Comparison of ENCODE assay signal across 1 cellular context in the genomic region with DNA sequence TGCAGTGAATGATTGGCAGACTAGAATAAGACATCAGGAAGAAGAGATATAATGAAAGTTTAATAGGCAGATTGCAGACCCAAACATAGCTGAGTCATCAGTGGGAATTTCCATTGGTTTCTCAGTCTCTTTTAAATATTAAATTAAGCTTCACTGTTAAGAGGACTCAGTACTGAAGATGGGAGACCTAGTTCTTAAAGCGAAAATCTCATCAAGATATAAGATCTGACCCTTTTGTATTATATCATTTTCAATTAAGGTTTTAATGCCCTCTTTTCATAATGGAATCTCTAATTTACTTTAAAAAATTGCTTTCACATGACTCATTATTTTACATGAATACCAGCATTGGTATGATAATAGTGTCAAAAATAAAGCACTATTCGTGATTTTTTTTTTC.
A peak's percentile ranks its signal among the peaks of the same experiment; 100 is the strongest.
TF ChIP-seq lines count a peak whose summit lies in the region.

No MANE protein-coding gene starts in this region.

TF ChIP-seq in SK-N-SH, 30 proteins besides CTCF, POLR2A, EP300 and RAD21:
- TF ChIP-seq, protein P1, sequence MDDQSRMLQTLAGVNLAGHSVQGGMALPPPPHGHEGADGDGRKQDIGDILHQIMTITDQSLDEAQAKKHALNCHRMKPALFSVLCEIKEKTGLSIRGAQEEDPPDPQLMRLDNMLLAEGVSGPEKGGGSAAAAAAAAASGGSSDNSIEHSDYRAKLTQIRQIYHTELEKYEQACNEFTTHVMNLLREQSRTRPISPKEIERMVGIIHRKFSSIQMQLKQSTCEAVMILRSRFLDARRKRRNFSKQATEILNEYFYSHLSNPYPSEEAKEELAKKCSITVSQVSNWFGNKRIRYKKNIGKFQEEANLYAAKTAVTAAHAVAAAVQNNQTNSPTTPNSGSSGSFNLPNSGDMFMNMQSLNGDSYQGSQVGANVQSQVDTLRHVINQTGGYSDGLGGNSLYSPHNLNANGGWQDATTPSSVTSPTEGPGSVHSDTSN (IDR thresholded peaks at IDR 0.05): peak; percentile 11; the same call in 1 of the 2 replicates
- TF ChIP-seq JUND (IDR thresholded peaks at IDR 0.05) (peak; percentile 16; the same call in 1 of the 2 replicates), ELF1 (IDR thresholded peaks at IDR 0.05) (no peak), TEAD4 (IDR thresholded peaks at IDR 0.05; ENCODE audit: borderline replicate concordance, insufficient read depth) (no peak), YY1 (IDR thresholded peaks at IDR 0.05; ENCODE audit: low read depth) (no peak), FOSL2 (IDR thresholded peaks at IDR 0.05; ENCODE audit: borderline replicate concordance, low read depth) (peak; percentile 21; the same call in 1 of the 2 replicates)
